Comparison of ENCODE assay signal across 22 cellular contexts in genomic region chr6:96246563-96246962, GRCh38.
"Had no signal": no experiment of that assay in that cellular context is flagged by ENCODE, and none has a peak within 500 bp of the region (broad histone marks: within the 10 kb centered on the region; RNA-seq: fewer than 3 reads in every experiment).

No MANE protein-coding gene starts in this region.

- FAIRE-seq: islet of Langerhans had no signal

- H3K4me1 ChIP-seq: esophagus squamous epithelium, gastroesophageal sphincter, parathyroid adenoma, suprapubic skin, vagina had no signal

- H3K4me3 ChIP-seq: coronary artery, esophagus squamous epithelium, gastroesophageal sphincter, suprapubic skin, vagina had no signal

- H3K27ac ChIP-seq: coronary artery, esophagus squamous epithelium, gastroesophageal sphincter, neutrophil, parathyroid adenoma, suprapubic skin, vagina had no signal

- ATAC-seq: gastroesophageal sphincter; left cardiac atrium; right cardiac atrium; stimulated activated naive CD8-positive, alpha-beta T cell treated with anti-CD3 and anti-CD28 coated beads, Interleukin-15, amount 100 ng/mL, for 72 hours had no signal

- DNase-seq: activated CD4-positive, alpha-beta memory T cell treated with anti-CD3 and anti-CD28 coated beads for 36 hours; activated CD4-positive, alpha-beta T cell treated with anti-CD3 and anti-CD28 coated beads for 48 hours; activated CD4-positive, CD25-positive, alpha-beta regulatory T cell; activated naive CD4-positive, alpha-beta T cell treated with Interleukin-2 at 50 U/mL for 16 hours; activated naive CD8-positive, alpha-beta T cell treated with anti-CD3 and anti-CD28 coated beads for 36 hours; activated T-cell treated with anti-CD3 and anti-CD28 coated beads, Interleukin-2, amount 50 U/mL, for 48 hours; cerebellar nuclear complex; esophagus squamous epithelium; head of caudate nucleus; hypothalamus; left cardiac atrium; right cardiac atrium; stimulated activated CD4-positive, alpha-beta T cell treated with anti-CD3 and anti-CD28 coated beads, Interleukin-12 subunit alpha, Interleukin-12 subunit beta, amount 100 ng/mL, for 4 hours; stimulated activated naive CD8-positive, alpha-beta T cell treated with anti-CD3 and anti-CD28 coated beads, Interleukin-15, amount 100 ng/mL, for 72 hours; trophoblast cell had no signal

- H3K36me3 ChIP-seq: esophagus squamous epithelium, gastroesophageal sphincter, neutrophil, suprapubic skin, vagina had no signal

- H2AFZ ChIP-seq: parathyroid adenoma had no signal

- H3K27me3 ChIP-seq: esophagus squamous epithelium, gastroesophageal sphincter, neutrophil, suprapubic skin, vagina had no signal

- H3K79me2 ChIP-seq: parathyroid adenoma had no signal

- H3K9me3 ChIP-seq: esophagus squamous epithelium, gastroesophageal sphincter, neutrophil, suprapubic skin, vagina had no signal

- H3K9ac ChIP-seq: parathyroid adenoma had no signal
